16 cellular contexts compared by ENCODE assay signal in genomic region chr19:47264629-47265028, GRCh38. TPM values are rescaled to one million over a fixed set of nuclear protein-coding genes. Genes with fewer than 3 reads are reported as not detected.
DNase-seq lines count a peak whose midpoint lies in the region; ATAC-seq, FAIRE-seq and TF ChIP-seq lines count a peak whose summit lies in the region.
"Had no signal": no experiment of that assay in that cellular context is flagged by ENCODE, and none has a peak within 500 bp of the region (broad histone marks: within the 10 kb centered on the region; RNA-seq: fewer than 3 reads in every experiment).

No MANE protein-coding gene starts in this region.

- no peak overlapping the region for H3K4me3 ChIP-seq in kidney (ENCODE audit: low read length in 2 of 2)
- H3K4me3 ChIP-seq: BLaER1, GM23338, HAP-1 had no signal

- peaks cover 22 to 36% of the 10 kb centered on the region in 2 donors for H3K36me3 ChIP-seq in kidney (ENCODE audit: control insufficient read depth in 1 of 2, insufficient read depth in 2 of 2, low read length in 2 of 2)

- intact Hi-C loops in kidney (cut with DNase I), result no loop called here

- H3K4me3 Mint-ChIP-seq in stimulated activated naive CD8-positive, alpha-beta T cell treated with anti-CD3 and anti-CD28 coated beads, Interleukin-15, amount 100 ng/mL, for 72 hours, result no peak overlapping the region
- no peak overlapping the region for H3K4me3 Mint-ChIP-seq in stimulated activated memory B cell treated with anti-CD40 and anti-IgM and Interleukin-4, amounts not matched to agents 10 μg/mL and 1 μg/mL and 100 μg/mL, for 72 hours
- H3K4me3 Mint-ChIP-seq: CD8-positive, alpha-beta memory T cell; GM23338 had no signal

- no peaks in the 10 kb centered on the region for H3K27me3 Mint-ChIP-seq in stimulated activated naive CD8-positive, alpha-beta T cell treated with anti-CD3 and anti-CD28 coated beads, Interleukin-15, amount 100 ng/mL, for 72 hours
- H3K27me3 Mint-ChIP-seq in stimulated activated memory B cell treated with anti-CD40 and anti-IgM and Interleukin-4, amounts not matched to agents 10 μg/mL and 1 μg/mL and 100 μg/mL, for 72 hours, result no peaks in the 10 kb centered on the region
- H3K27me3 Mint-ChIP-seq: CD8-positive, alpha-beta memory T cell had no signal

- H3K4me1 ChIP-seq in kidney (ENCODE audit: control insufficient read depth in 1 of 2, insufficient read depth in 1 of 2, low read depth in 1 of 2, low read length in 2 of 2), result no peaks in the 10 kb centered on the region
- H3K4me1 ChIP-seq: Caco-2, HAP-1 had no signal

- no peak overlapping the region for H3K27ac ChIP-seq in kidney (ENCODE audit: low read depth in 2 of 2, low read length in 2 of 2)
- H3K27ac ChIP-seq: BLaER1 had no signal

- no peak for FAIRE-seq in kidney (lab: Jason Lieb, UNC)

- H3K9me3 Mint-ChIP-seq in stimulated activated naive CD8-positive, alpha-beta T cell treated with anti-CD3 and anti-CD28 coated beads, Interleukin-15, amount 100 ng/mL, for 72 hours, result no peaks in the 10 kb centered on the region
- no peaks in the 10 kb centered on the region for H3K9me3 Mint-ChIP-seq in stimulated activated memory B cell treated with anti-CD40 and anti-IgM and Interleukin-4, amounts not matched to agents 10 μg/mL and 1 μg/mL and 100 μg/mL, for 72 hours
- H3K9me3 Mint-ChIP-seq: CD8-positive, alpha-beta memory T cell; GM23338 had no signal

- DNase-seq in stimulated activated naive CD8-positive, alpha-beta T cell treated with anti-CD3 and anti-CD28 coated beads, Interleukin-15, amount 100 ng/mL, for 72 hours, result no peak
- DNase-seq in stimulated activated naive CD8-positive, alpha-beta T cell treated with anti-CD3 and anti-CD28 coated beads, Interleukin-15, Interleukin-2, amounts not matched to agents 100 U/mL and 50 U/mL, for 24 hours, result no peak
- peak; percentile 72 for DNase-seq in kidney
- no peak for DNase-seq in T1000 (lab: John Stamatoyannopoulos, UW)
- DNase-seq in NAMALWA (ENCODE audit: low spot score), result no peak
- DNase-seq: 8988T; AML-193; Caco-2; CD8-positive, alpha-beta memory T cell; DND-41 had no signal

- peaks cover 56% of the 10 kb centered on the region for H3K36me3 Mint-ChIP-seq in stimulated activated memory B cell treated with anti-CD40 and anti-IgM and Interleukin-4, amounts not matched to agents 10 μg/mL and 1 μg/mL and 100 μg/mL, for 72 hours

- H3K27ac Mint-ChIP-seq in stimulated activated naive CD8-positive, alpha-beta T cell treated with anti-CD3 and anti-CD28 coated beads, Interleukin-15, amount 100 ng/mL, for 72 hours, result no peak overlapping the region
- H3K27ac Mint-ChIP-seq in stimulated activated memory B cell treated with anti-CD40 and anti-IgM and Interleukin-4, amounts not matched to agents 10 μg/mL and 1 μg/mL and 100 μg/mL, for 72 hours, result peak overlapping the region; percentile 37
- H3K27ac Mint-ChIP-seq: GM23338 had no signal

- H3K9ac ChIP-seq in kidney (ENCODE audit: low read length in 2 of 2), result no peak overlapping the region
- H3K9ac ChIP-seq: BLaER1 had no signal

- ATAC-seq in stimulated activated naive CD8-positive, alpha-beta T cell treated with anti-CD3 and anti-CD28 coated beads, Interleukin-15, amount 100 ng/mL, for 72 hours, result peak; percentile 39
- ATAC-seq in stimulated activated naive CD8-positive, alpha-beta T cell treated with anti-CD3 and anti-CD28 coated beads, Interleukin-15, Interleukin-2, amounts not matched to agents 100 U/mL and 50 U/mL, for 24 hours, result no peak
- no peak for ATAC-seq in stimulated activated memory B cell treated with anti-CD40 and anti-IgM and Interleukin-4, amounts not matched to agents 10 μg/mL and 1 μg/mL and 100 μg/mL, for 72 hours
- ATAC-seq in GM21528 (IDR thresholded peaks at IDR 0.05; ENCODE audit: low FRiP score, unreplicated experiment), result no peak
- ATAC-seq: GM23338 had no signal

- peaks cover 15% of the 10 kb centered on the region for H3K4me1 Mint-ChIP-seq in stimulated activated naive CD8-positive, alpha-beta T cell treated with anti-CD3 and anti-CD28 coated beads, Interleukin-15, amount 100 ng/mL, for 72 hours
- H3K4me1 Mint-ChIP-seq in stimulated activated memory B cell treated with anti-CD40 and anti-IgM and Interleukin-4, amounts not matched to agents 10 μg/mL and 1 μg/mL and 100 μg/mL, for 72 hours, result peaks cover 25% of the 10 kb centered on the region
- H3K4me1 Mint-ChIP-seq: GM23338 had no signal

- no peak for TF ChIP-seq CTCF in kidney (IDR thresholded peaks at IDR 0.05; ENCODE audit: borderline replicate concordance, extremely low read depth, insufficient read depth)

- H3K9me3 ChIP-seq in kidney (ENCODE audit: control insufficient read depth in 1 of 2, low read length in 2 of 2), result no peaks in the 10 kb centered on the region
- H3K9me3 ChIP-seq: BLaER1, Caco-2, HAP-1 had no signal

RNA-seq across cellular contexts. Expression of gene CCDC9, which starts 8.3 kb away (rescaled TPM):
- 49.0 TPM for total RNA-seq in kidney
- 14.0 TPM for polyA plus RNA-seq in kidney (ENCODE audit: insufficient read depth, low read depth, low replicate concordance)

RNA-seq across cellular contexts. Expression of gene INAFM1, which starts 10.1 kb away (rescaled TPM):
- 28.4 TPM for total RNA-seq in kidney
- polyA plus RNA-seq in kidney (ENCODE audit: insufficient read depth, low read depth, low replicate concordance), result 17.0 TPM

RNA-seq across cellular contexts. Expression of gene BBC3, which starts 33.6 kb away (rescaled TPM):
- total RNA-seq in kidney, result 14.2 TPM
- 3.2 TPM for polyA plus RNA-seq in kidney (ENCODE audit: insufficient read depth, low read depth, low replicate concordance)

RNA-seq across cellular contexts. Expression of gene C5AR1, which starts 45.0 kb away (rescaled TPM):
- 26.6 TPM for total RNA-seq in kidney
- 6.5 TPM for polyA plus RNA-seq in kidney (ENCODE audit: insufficient read depth, low read depth, low replicate concordance)
- total RNA-seq: GM23338, HT1080 had no signal
- polyA plus RNA-seq: CD8-positive, alpha-beta memory T cell had no signal
